In the genomic region with DNA sequence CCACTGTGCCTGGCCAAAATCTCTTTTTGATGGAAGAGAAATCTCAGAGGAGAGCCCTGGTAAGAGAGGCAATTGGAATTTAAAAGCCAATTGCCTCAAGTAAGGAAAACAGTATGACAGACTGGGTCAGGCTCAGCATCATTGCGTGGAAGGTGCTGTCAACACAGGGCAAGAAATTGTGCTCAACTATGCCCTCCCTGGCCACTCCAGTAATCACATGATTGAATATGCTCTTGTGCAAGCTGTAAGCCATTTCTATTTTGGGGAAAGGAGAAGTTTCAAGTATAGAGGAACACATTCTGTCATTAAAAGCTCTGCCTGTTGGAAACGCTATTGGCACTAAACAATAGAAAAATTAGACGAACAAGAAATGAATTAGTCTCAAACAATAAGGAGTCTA, we compare ENCODE assay signal across 11 cellular contexts.
DNase-seq lines count a peak whose midpoint lies in the region; ATAC-seq, FAIRE-seq and TF ChIP-seq lines count a peak whose summit lies in the region.
"Had no signal": no experiment of that assay in that cellular context is flagged by ENCODE, and none has a peak within 500 bp of the region (broad histone marks: within the 10 kb centered on the region; RNA-seq: fewer than 3 reads in every experiment).

No MANE protein-coding gene starts in this region.

- H3K79me2 ChIP-seq in K562 (ENCODE audit: control insufficient read depth, insufficient read depth, low read length), result no peaks in the 10 kb centered on the region

- no peak overlapping the region for H3K27ac Mint-ChIP-seq in stimulated activated memory B cell treated with anti-CD40 and anti-IgM and Interleukin-4, amounts not matched to agents 10 μg/mL and 1 μg/mL and 100 μg/mL, for 72 hours
- H3K27ac Mint-ChIP-seq in T-cell, result no peak overlapping the region

- TF ChIP-seq EP300 in K562 (IDR thresholded peaks at IDR 0.05; ENCODE audit: low read length), result no peak

- H3K27me3 ChIP-seq in K562 (ENCODE audit: control insufficient read depth in 2 of 2, insufficient read depth in 2 of 2, low read length in 2 of 2), result no peaks in the 10 kb centered on the region

- H4K20me1 ChIP-seq in K562 (replicated peaks; ENCODE audit: control insufficient read depth, insufficient read depth, low read length), result no peaks in the 10 kb centered on the region

- H3K9me1 ChIP-seq in K562 (ENCODE audit: control insufficient read depth, insufficient read depth, low read length), result no peaks in the 10 kb centered on the region

- no peaks in the 10 kb centered on the region for H3K27me3 Mint-ChIP-seq in stimulated activated memory B cell treated with anti-CD40 and anti-IgM and Interleukin-4, amounts not matched to agents 10 μg/mL and 1 μg/mL and 100 μg/mL, for 72 hours
- H3K27me3 Mint-ChIP-seq in T-cell, result no peaks in the 10 kb centered on the region

- TF ChIP-seq RAD21 in K562 (CRISPR knock-in tag; conservative IDR thresholded peaks at IDR 0.05 in 1 of 2, IDR thresholded peaks at IDR 0.05 in 1 of 2), result no peak

- CTCF ChIA-PET in K562 (lab: Yijun Ruan, JAX; ENCODE audit: low intra/inter-chr PET ratio), result no interaction called here
- CTCF ChIA-PET in T-cell (lab: Charles Lee), result no interaction called here

- DNase-seq in NCI-H82 (lab: John Stamatoyannopoulos, UW) (peak; percentile 41), NCI-H82 treated with DMSO at 0.1 percent for 48 hours (lab: John Stamatoyannopoulos, UW; ENCODE audit: unreplicated experiment) (no peak), NCI-H69 (lab: John Stamatoyannopoulos, UW) (peak; percentile 0), K562 (ENCODE audit: extremely low read depth in 1 of 4, low spot score in 3 of 4) (peak in 2 of 4 experiments; percentile 8 to 40), superior temporal gyrus (ENCODE audit: extremely low spot score) (peak; percentile 44), GM19239 (ENCODE audit: insufficient read length, low spot score) (no peak), T-cell (no peak)
- DNase-seq: NCI-H1417 had no signal

- peaks cover 3% of the 10 kb centered on the region for H3K9me3 Mint-ChIP-seq in stimulated activated memory B cell treated with anti-CD40 and anti-IgM and Interleukin-4, amounts not matched to agents 10 μg/mL and 1 μg/mL and 100 μg/mL, for 72 hours
- H3K9me3 Mint-ChIP-seq in T-cell, result peaks cover 5 to 15% (median 10%) of the 10 kb centered on the region in 3 donors

- H3K4me1 ChIP-seq in K562 (replicated peaks in 1 of 2; ENCODE audit: control insufficient read depth in 2 of 2, insufficient read depth in 2 of 2, low read length in 2 of 2), result no peaks in the 10 kb centered on the region

- no peak overlapping the region for H3K4me3 ChIP-seq in K562
- H3K4me3 ChIP-seq: SK-N-MC had no signal

- ATAC-seq in K562 (peak; percentile 85), T-cell (replicated peaks in 1 of 4) (no peak)
- ATAC-seq in stimulated activated memory B cell treated with anti-CD40 and anti-IgM and Interleukin-4, amounts not matched to agents 10 μg/mL and 1 μg/mL and 100 μg/mL, for 72 hours, result no peak

- H3K27ac ChIP-seq in K562 (ENCODE audit: extremely low read depth, low read depth, low read length), result no peak overlapping the region
- H3K27ac ChIP-seq: SK-N-MC had no signal

- H3K9ac ChIP-seq in K562 (ENCODE audit: insufficient read depth in 1 of 2, low read depth in 2 of 2, low read length in 2 of 2), result no peak overlapping the region

- peak overlapping the region; percentile 34; the same call in 1 of the 2 replicates for H2AFZ ChIP-seq in K562 (ENCODE audit: low read depth, low read length)

- in situ Hi-C loops in K562 (cut with MboI), result no loop called here

- peak; percentile 22 to 42 (median 30); a peak in 3 of 6 replicates for TF ChIP-seq CTCF in K562 (IDR thresholded peaks at IDR 0.05 in 2 of 3, conservative IDR thresholded peaks at IDR 0.05 in 1 of 3; ENCODE audit: insufficient read depth in 2 of 3, low read depth in 1 of 3, low read length in 3 of 3)

- intact Hi-C loops in K562 (cut with micrococcal nuclease), result loop anchor here (1.0 to 10.0 kb wide), 2 partner anchors 144 to 219 kb away; no protein-coding TSS in a partner anchor

- H3K4me2 ChIP-seq in K562 (ENCODE audit: insufficient read depth, low read length), result no peak overlapping the region

- peak; percentile 75 for FAIRE-seq in K562 (lab: Jason Lieb, UNC)
- no peak for FAIRE-seq in GM19239 (lab: Jason Lieb, UNC)
- FAIRE-seq: A204.1 had no signal

- TF ChIP-seq POLR2A in K562 (conservative IDR thresholded peaks at IDR 0.05), result no peak

- no TSS peak for BruUV-seq in K562 (replicated peaks; lab: Mats Ljungman, UMichigan)

- POLR2A ChIA-PET in K562 (lab: Yijun Ruan, JAX) (interaction anchor here (1.0 kb wide), 1 partner anchor 22 kb away, joined by 3 read pairs; no protein-coding TSS in a partner anchor), T-cell (lab: Charles Lee) (no interaction called here)

- H3K9me3 ChIP-seq in K562 (replicated peaks; ENCODE audit: control insufficient read depth, insufficient read depth, low read depth, low read length), result no peaks in the 10 kb centered on the region

- 6% methylated on average over 3 of the region's 3 CpGs for WGBS in K562 (ENCODE audit: insufficient coverage, low coverage, missing lambda C conversion rate)

- no peaks in the 10 kb centered on the region for H3K36me3 ChIP-seq in K562 (ENCODE audit: control insufficient read depth, insufficient read depth, low read length)

- no peak overlapping the region for H3K4me3 Mint-ChIP-seq in stimulated activated memory B cell treated with anti-CD40 and anti-IgM and Interleukin-4, amounts not matched to agents 10 μg/mL and 1 μg/mL and 100 μg/mL, for 72 hours
- H3K4me3 Mint-ChIP-seq in T-cell, result no peak overlapping the region

- no peaks in the 10 kb centered on the region for H3K36me3 Mint-ChIP-seq in stimulated activated memory B cell treated with anti-CD40 and anti-IgM and Interleukin-4, amounts not matched to agents 10 μg/mL and 1 μg/mL and 100 μg/mL, for 72 hours
- no peaks in the 10 kb centered on the region for H3K36me3 Mint-ChIP-seq in T-cell

- no peaks in the 10 kb centered on the region for H3K4me1 Mint-ChIP-seq in stimulated activated memory B cell treated with anti-CD40 and anti-IgM and Interleukin-4, amounts not matched to agents 10 μg/mL and 1 μg/mL and 100 μg/mL, for 72 hours
- no peaks in the 10 kb centered on the region for H3K4me1 Mint-ChIP-seq in T-cell

TF ChIP-seq in K562, 482 proteins besides CTCF, POLR2A, EP300 and RAD21:
- no peak for TF ChIP-seq ZNF561 (CRISPR knock-in tag; conservative IDR thresholded peaks at IDR 0.05)
- TF ChIP-seq CEBPB (tag; IDR thresholded peaks at IDR 0.05), result peak; percentile 42; the same call in 1 of the 2 replicates
- TF ChIP-seq, protein P1, sequence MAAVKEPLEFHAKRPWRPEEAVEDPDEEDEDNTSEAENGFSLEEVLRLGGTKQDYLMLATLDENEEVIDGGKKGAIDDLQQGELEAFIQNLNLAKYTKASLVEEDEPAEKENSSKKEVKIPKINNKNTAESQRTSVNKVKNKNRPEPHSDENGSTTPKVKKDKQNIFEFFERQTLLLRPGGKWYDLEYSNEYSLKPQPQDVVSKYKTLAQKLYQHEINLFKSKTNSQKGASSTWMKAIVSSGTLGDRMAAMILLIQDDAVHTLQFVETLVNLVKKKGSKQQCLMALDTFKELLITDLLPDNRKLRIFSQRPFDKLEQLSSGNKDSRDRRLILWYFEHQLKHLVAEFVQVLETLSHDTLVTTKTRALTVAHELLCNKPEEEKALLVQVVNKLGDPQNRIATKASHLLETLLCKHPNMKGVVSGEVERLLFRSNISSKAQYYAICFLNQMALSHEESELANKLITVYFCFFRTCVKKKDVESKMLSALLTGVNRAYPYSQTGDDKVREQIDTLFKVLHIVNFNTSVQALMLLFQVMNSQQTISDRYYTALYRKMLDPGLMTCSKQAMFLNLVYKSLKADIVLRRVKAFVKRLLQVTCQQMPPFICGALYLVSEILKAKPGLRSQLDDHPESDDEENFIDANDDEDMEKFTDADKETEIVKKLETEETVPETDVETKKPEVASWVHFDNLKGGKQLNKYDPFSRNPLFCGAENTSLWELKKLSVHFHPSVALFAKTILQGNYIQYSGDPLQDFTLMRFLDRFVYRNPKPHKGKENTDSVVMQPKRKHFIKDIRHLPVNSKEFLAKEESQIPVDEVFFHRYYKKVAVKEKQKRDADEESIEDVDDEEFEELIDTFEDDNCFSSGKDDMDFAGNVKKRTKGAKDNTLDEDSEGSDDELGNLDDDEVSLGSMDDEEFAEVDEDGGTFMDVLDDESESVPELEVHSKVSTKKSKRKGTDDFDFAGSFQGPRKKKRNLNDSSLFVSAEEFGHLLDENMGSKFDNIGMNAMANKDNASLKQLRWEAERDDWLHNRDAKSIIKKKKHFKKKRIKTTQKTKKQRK (IDR thresholded peaks at IDR 0.05; ENCODE audit: borderline replicate concordance, low read depth, low read length), result no peak
- no peak for TF ChIP-seq CEBPG (CRISPR knock-in tag; IDR thresholded peaks at IDR 0.05)
- TF ChIP-seq CEBPG (tag; conservative IDR thresholded peaks at IDR 0.05 in 1 of 2, IDR thresholded peaks at IDR 0.05 in 1 of 2), result peak in 1 of 2 experiments; percentile 35; a peak in 1 of 4 replicates
- TF ChIP-seq, protein P2, sequence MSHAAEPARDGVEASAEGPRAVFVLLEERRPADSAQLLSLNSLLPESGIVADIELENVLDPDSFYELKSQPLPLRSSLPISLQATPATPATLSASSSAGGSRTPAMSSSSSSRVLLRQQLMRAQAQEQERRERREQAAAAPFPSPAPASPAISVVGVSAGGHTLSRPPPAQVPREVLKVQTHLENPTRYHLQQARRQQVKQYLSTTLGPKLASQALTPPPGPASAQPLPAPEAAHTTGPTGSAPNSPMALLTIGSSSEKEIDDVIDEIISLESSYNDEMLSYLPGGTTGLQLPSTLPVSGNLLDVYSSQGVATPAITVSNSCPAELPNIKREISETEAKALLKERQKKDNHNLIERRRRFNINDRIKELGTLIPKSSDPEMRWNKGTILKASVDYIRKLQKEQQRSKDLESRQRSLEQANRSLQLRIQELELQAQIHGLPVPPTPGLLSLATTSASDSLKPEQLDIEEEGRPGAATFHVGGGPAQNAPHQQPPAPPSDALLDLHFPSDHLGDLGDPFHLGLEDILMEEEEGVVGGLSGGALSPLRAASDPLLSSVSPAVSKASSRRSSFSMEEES (CRISPR knock-in tag; IDR thresholded peaks at IDR 0.05), result peak; percentile 48
- no peak for TF ChIP-seq ZFX (CRISPR knock-in tag; IDR thresholded peaks at IDR 0.05)
- TF ChIP-seq MEF2A (IDR thresholded peaks at IDR 0.05; ENCODE audit: control insufficient read depth, low read depth, low read length), result 0 out of 2 replicates have a peak, but pooled peaks have one; percentile 35

Comparison
In these comparisons a context has a peak if more than half of its experiments do, and no peak if none do; other contexts are left out.
1. DNase-seq: peak in NCI-H82 (single experiment), NCI-H69 (single experiment) and superior temporal gyrus (single experiment); none in NCI-H82 treated with DMSO at 0.1 percent for 48 hours (single experiment), GM19239 (single experiment) and T-cell (0 of 34).